In the genomic region with DNA sequence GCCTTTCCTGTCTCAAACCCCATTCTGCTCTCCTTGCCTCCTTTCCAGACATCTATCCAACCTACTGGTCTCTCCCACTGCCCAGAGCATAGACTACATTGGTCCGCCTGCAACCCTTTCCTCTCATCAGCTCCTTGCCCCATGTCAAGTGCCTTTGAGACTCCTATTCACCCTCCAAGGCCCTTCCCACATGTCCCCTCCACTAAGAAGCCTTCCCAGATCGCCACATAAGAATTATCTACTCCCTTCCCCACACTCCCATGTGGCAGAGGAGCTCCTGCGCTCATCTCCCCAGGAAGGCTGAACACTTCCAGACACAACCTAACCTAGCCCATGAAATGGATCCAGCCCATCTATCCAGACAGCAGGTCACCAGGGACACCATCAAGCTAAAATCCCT, we compare ENCODE assay signal across 15 cellular contexts. TPM values are rescaled to one million over a fixed set of nuclear protein-coding genes. Genes with fewer than 3 reads are reported as not detected.
A peak's percentile ranks its signal among the peaks of the same experiment; 100 is the strongest.
DNase-seq lines count a peak whose midpoint lies in the region; ATAC-seq and TF ChIP-seq lines count a peak whose summit lies in the region.
"Had no signal": no experiment of that assay in that cellular context is flagged by ENCODE, and none has a peak within 500 bp of the region (broad histone marks: within the 10 kb centered on the region; RNA-seq: fewer than 3 reads in every experiment).

No MANE protein-coding gene starts in this region.

- no peak for TF ChIP-seq POLR2A in gastrocnemius medialis (IDR thresholded peaks at IDR 0.05)

- H3K4me2 ChIP-seq in BLaER1 treated with 17β-estradiol and CSF1 and Interleukin-3, amounts not matched to agents 10 nM and 100 nM = peak overlapping the region; percentile 60 to 87 (median 73)

- H3K27me3 Mint-ChIP-seq in immature natural killer cell (ENCODE audit: low read depth in 3 of 3) = peaks cover 0 to 3% (median 0%) of the 10 kb centered on the region in 3 donors

- H3K27me3 ChIP-seq in BLaER1 treated with 17β-estradiol and CSF1 and Interleukin-3, amounts not matched to agents 10 nM and 100 nM = no peaks in the 10 kb centered on the region
- H3K27me3 ChIP-seq in gastrocnemius medialis = peaks cover 0 to 13% (median 0%) of the 10 kb centered on the region in 3 donors
- H3K27me3 ChIP-seq: foreskin keratinocyte had no signal

- peaks cover 0 to 12% (median 4%) of the 10 kb centered on the region in 11 experiments; a peak in 3 of 22 replicates for H3K9me3 ChIP-seq in BLaER1 treated with 17β-estradiol and CSF1 and Interleukin-3, amounts not matched to agents 10 nM and 100 nM (replicated peaks in 1 of 11)
- no peaks in the 10 kb centered on the region for H3K9me3 ChIP-seq in gastrocnemius medialis
- H3K9me3 ChIP-seq: SJCRH30 had no signal

- H3K9me3 Mint-ChIP-seq in immature natural killer cell = no peaks in the 10 kb centered on the region

- in situ Hi-C loops in gastrocnemius medialis (cut with MboI; ENCODE audit: low sequenced_read_pairs in 4 of 4) = no loop called here

- ATAC-seq in gastrocnemius medialis (no peak), HG03442 (IDR thresholded peaks at IDR 0.05; ENCODE audit: unreplicated experiment) (no peak), HG02610 (IDR thresholded peaks at IDR 0.05; ENCODE audit: unreplicated experiment) (no peak)
- ATAC-seq: foreskin keratinocyte had no signal

- H3K4me1 Mint-ChIP-seq in immature natural killer cell = peaks cover 33 to 35% of the 10 kb centered on the region in 2 donors

- peak overlapping the region in 8 of 11 experiments; percentile 12 to 73 (median 62); a peak in 14 of 22 replicates for H3K27ac ChIP-seq in BLaER1 treated with 17β-estradiol and CSF1 and Interleukin-3, amounts not matched to agents 10 nM and 100 nM
- H3K27ac ChIP-seq in RWPE1 (peak overlapping the region; percentile 69), gastrocnemius medialis (peak overlapping the region in 3 of 4 donors; percentile 72 to 80 (median 73))
- H3K27ac ChIP-seq: foreskin keratinocyte, SJCRH30 had no signal

- peak overlapping the region in 5 of 11 experiments; percentile 6 to 56 (median 24); a peak in 4 of 22 replicates for H3K9ac ChIP-seq in BLaER1 treated with 17β-estradiol and CSF1 and Interleukin-3, amounts not matched to agents 10 nM and 100 nM

- no peaks in the 10 kb centered on the region for H3K36me3 ChIP-seq in BLaER1 treated with 17β-estradiol and CSF1 and Interleukin-3, amounts not matched to agents 10 nM and 100 nM
- no peaks in the 10 kb centered on the region for H3K36me3 ChIP-seq in gastrocnemius medialis
- H3K36me3 ChIP-seq: SJCRH30 had no signal

- H3K4me3 Mint-ChIP-seq in immature natural killer cell = peak overlapping the region in 2 of 5 donors; percentile 7 to 60

- peak overlapping the region in 4 of 6 donors; percentile 8 to 85 (median 72) for H3K27ac Mint-ChIP-seq in immature natural killer cell

- CTCF ChIA-PET in RWPE1 (lab: Yijun Ruan, JAX) = interaction anchor here (0.7 kb wide), 1 partner anchor 32 kb away, joined by 3 read pairs; no protein-coding TSS in a partner anchor

- POLR2A ChIA-PET in RWPE1 (lab: Yijun Ruan, JAX; ENCODE audit: low non-redundant PET) = no interaction called here

- no peaks in the 10 kb centered on the region for H4K20me1 ChIP-seq in BLaER1 treated with 17β-estradiol and CSF1 and Interleukin-3, amounts not matched to agents 10 nM and 100 nM

- H3K36me3 Mint-ChIP-seq in immature natural killer cell = peaks cover 5 to 8% (median 7%) of the 10 kb centered on the region in 3 donors

- intact Hi-C loops in gastrocnemius medialis (cut with DNase I; ENCODE audit: low total_unique reads) = loop anchor here (2.0 kb wide), 1 partner anchor 19 kb away; no protein-coding TSS in a partner anchor

- no peak for TF ChIP-seq CTCF in RWPE1 (conservative IDR thresholded peaks at IDR 0.05; ENCODE audit: low read depth)
- TF ChIP-seq CTCF in gastrocnemius medialis (IDR thresholded peaks at IDR 0.05 in 4 of 5, conservative IDR thresholded peaks at IDR 0.05 in 1 of 5) = no peak

- peaks cover 41 to 65% (median 53%) of the 10 kb centered on the region in 10 experiments for H3K4me1 ChIP-seq in BLaER1 treated with 17β-estradiol and CSF1 and Interleukin-3, amounts not matched to agents 10 nM and 100 nM
- H3K4me1 ChIP-seq in gastrocnemius medialis = peaks cover 29 to 43% of the 10 kb centered on the region in 2 donors
- H3K4me1 ChIP-seq: foreskin keratinocyte, SJCRH30 had no signal

- H3K4me3 ChIP-seq in BLaER1 treated with 17β-estradiol and CSF1 and Interleukin-3, amounts not matched to agents 10 nM and 100 nM = no peak overlapping the region
- H3K4me3 ChIP-seq in gastrocnemius medialis = no peak overlapping the region
- H3K4me3 ChIP-seq: SJCRH30 had no signal

- DNase-seq in RWPE1 (ENCODE audit: low spot score) = no peak
- no peak for DNase-seq in immature natural killer cell
- DNase-seq in gastrocnemius medialis = no peak
- no peak for DNase-seq in NCI-H2081 (lab: John Stamatoyannopoulos, UW)
- DNase-seq in NCI-H226 = no peak
- DNase-seq: activated CD4-positive, CD25-positive, alpha-beta regulatory T cell treated with anti-CD3 and anti-CD28 coated beads, Interleukin-2, amount 50 U/mL, for 72 hours; foreskin keratinocyte; MM.1S; NCI-H1930; NCI-H510A; SJCRH30 had no signal

RNA-seq across cellular contexts. Expression of a gene that starts 10.3 kb away (rescaled TPM):
- 1 to 10 TPM in 2 of 3 donors, not detected in 1; 1.5 to 1.8 TPM for polyA plus RNA-seq in immature natural killer cell
- total RNA-seq in gastrocnemius medialis = under 1 TPM; 0.46 to 1.00 (median 0.84) TPM

RNA-seq across cellular contexts. Expression of a gene that starts 28.0 kb away (rescaled TPM):
- 1,000 to 10,000 TPM in 1 of 3 donors, 100 to 1,000 TPM in 2; 863 to 2,762 (median 893) TPM for polyA plus RNA-seq in immature natural killer cell
- total RNA-seq in gastrocnemius medialis = 1 to 10 TPM in 1 of 4 donors, under 1 TPM in 3; 0.10 to 7.9 (median 0.27) TPM

RNA-seq across cellular contexts. Expression of a gene that starts 34.5 kb away (rescaled TPM):
- polyA plus RNA-seq in immature natural killer cell = not detected
- not detected for total RNA-seq in gastrocnemius medialis
- total RNA-seq: foreskin keratinocyte, left cardiac atrium, SJCRH30 had no signal
- polyA plus RNA-seq: foreskin keratinocyte had no signal
